8 cellular contexts compared by ENCODE assay signal in the genomic region with DNA sequence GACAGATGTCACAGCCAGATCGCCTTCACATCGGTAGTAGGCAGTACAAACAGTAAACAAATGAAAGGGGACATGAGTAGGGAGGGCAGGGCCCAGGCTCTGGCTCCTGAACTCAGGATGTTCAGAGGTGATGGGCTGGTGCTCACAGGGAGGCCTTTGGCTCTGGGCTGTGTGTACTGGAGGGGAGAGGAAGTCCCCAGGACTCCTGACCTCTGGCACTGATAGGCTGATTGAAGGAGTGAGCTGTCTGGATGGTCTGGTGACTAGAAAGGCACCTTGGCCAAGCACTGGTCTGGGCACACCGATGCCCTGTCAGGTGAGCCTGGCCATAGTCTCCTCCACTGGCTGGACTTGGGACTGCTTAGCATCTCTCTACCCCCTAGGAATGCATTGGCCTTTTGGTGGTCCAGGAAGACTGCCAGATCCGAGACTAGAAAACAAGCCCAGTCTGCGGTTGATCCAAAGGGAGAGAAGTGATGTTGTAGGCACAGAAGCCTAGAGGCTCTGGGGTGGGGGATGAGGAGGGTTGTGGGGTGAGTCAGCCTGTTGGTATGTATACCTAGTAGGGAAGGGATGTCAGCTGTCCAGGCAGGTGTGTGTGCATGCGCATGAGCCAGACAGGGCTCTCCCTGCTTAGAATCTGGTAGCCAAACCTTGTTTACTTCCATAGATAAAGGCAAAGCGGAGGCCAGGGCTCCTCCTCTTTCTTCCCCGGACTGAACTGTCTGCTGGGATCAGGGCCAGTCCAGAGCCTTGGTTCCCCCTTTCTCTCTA. TPM values are rescaled to one million over a fixed set of nuclear protein-coding genes. Genes with fewer than 3 reads are reported as not detected.
DNase-seq lines count a peak whose midpoint lies in the region; ATAC-seq, FAIRE-seq and TF ChIP-seq lines count a peak whose summit lies in the region.
"Had no signal": no experiment of that assay in that cellular context is flagged by ENCODE, and none has a peak within 500 bp of the region (broad histone marks: within the 10 kb centered on the region; RNA-seq: fewer than 3 reads in every experiment).

No MANE protein-coding gene starts in this region.

- peak overlapping the region; percentile 36 for H3K4me3 Mint-ChIP-seq in activated CD8-positive, alpha-beta T cell treated with anti-CD3 and anti-CD28 coated beads, Interleukin-2, amount 10 ng/mL, durations not matched to agents 7 days and 5 days
- peak overlapping the region; percentile 72 to 82 (median 78) for H3K4me3 Mint-ChIP-seq in nephron

- CTCF ChIA-PET in HEK293 (lab: Yijun Ruan, JAX) = interaction anchor here (0.6 to 5.2 kb wide), 4 partner anchors 12 to 49 kb away, joined by 3 to 63 read pairs (median 4); a partner anchor contains a TSS
- CTCF ChIA-PET in activated CD8-positive, alpha-beta T cell treated with anti-CD3 and anti-CD28 coated beads, Interleukin-2, amount 10 ng/mL, durations not matched to agents 7 days and 5 days (lab: Charles Lee) = interaction anchor here (3.0 to 9.3 kb wide), 3 partner anchors 12 to 49 kb away, joined by 10 to 79 read pairs (median 18); a partner anchor contains a TSS

- ATAC-seq in activated CD8-positive, alpha-beta T cell treated with anti-CD3 and anti-CD28 coated beads, Interleukin-2, amount 10 ng/mL, durations not matched to agents 7 days and 5 days = no peak

- H3K36me3 Mint-ChIP-seq in activated CD8-positive, alpha-beta T cell treated with anti-CD3 and anti-CD28 coated beads, Interleukin-2, amount 10 ng/mL, durations not matched to agents 7 days and 5 days (ENCODE audit: low read depth) = no peaks in the 10 kb centered on the region
- H3K36me3 Mint-ChIP-seq in nephron (ENCODE audit: low read depth) = peaks cover 4% of the 10 kb centered on the region

- peaks cover 31% of the 10 kb centered on the region for H3K27me3 Mint-ChIP-seq in activated CD8-positive, alpha-beta T cell treated with anti-CD3 and anti-CD28 coated beads, Interleukin-2, amount 10 ng/mL, durations not matched to agents 7 days and 5 days (ENCODE audit: low read depth)
- H3K27me3 Mint-ChIP-seq in nephron (ENCODE audit: low read depth) = peaks cover 62% of the 10 kb centered on the region

- no peak for TF ChIP-seq POLR2A in GM12892 (IDR thresholded peaks at IDR 0.05; ENCODE audit: low read depth, low read length)

- H3K4me1 Mint-ChIP-seq in activated CD8-positive, alpha-beta T cell treated with anti-CD3 and anti-CD28 coated beads, Interleukin-2, amount 10 ng/mL, durations not matched to agents 7 days and 5 days (ENCODE audit: low read depth) = peaks cover 28% of the 10 kb centered on the region
- peaks cover 26% of the 10 kb centered on the region for H3K4me1 Mint-ChIP-seq in nephron

- no peak for FAIRE-seq in GM12892 (lab: Jason Lieb, UNC)

- peak overlapping the region; percentile 1 for H3K4me3 ChIP-seq in HEK293 (ENCODE audit: low read depth, low read length)

- H3K9me3 Mint-ChIP-seq in activated CD8-positive, alpha-beta T cell treated with anti-CD3 and anti-CD28 coated beads, Interleukin-2, amount 10 ng/mL, durations not matched to agents 7 days and 5 days (ENCODE audit: insufficient read depth) = no peaks in the 10 kb centered on the region
- no peaks in the 10 kb centered on the region for H3K9me3 Mint-ChIP-seq in nephron

- H3K27ac Mint-ChIP-seq in activated CD8-positive, alpha-beta T cell treated with anti-CD3 and anti-CD28 coated beads, Interleukin-2, amount 10 ng/mL, durations not matched to agents 7 days and 5 days = no peak overlapping the region
- peak overlapping the region in 2 of 3 experiments; percentile 81 to 86 for H3K27ac Mint-ChIP-seq in nephron

- no peaks in the 10 kb centered on the region for H3K9me3 ChIP-seq in HEK293 (ENCODE audit: control insufficient read depth, insufficient read depth, low read depth, low read length)

- no peak overlapping the region for H3K27ac ChIP-seq in HEK293 (ENCODE audit: extremely low read depth, low read depth, low read length)

- TF ChIP-seq CTCF in HEK293 (tag by site-specific recombination; IDR thresholded peaks at IDR 0.05) (no peak), nephron (IDR thresholded peaks at IDR 0.05; ENCODE audit: unreplicated experiment in 3 of 3) (no peak)

- POLR2A ChIA-PET in HEK293 (lab: Yijun Ruan, JAX) = interaction anchor here (0.6 to 1.4 kb wide), 3 partner anchors 28 to 351 kb away, joined by 3 to 5 read pairs (median 5); a partner anchor contains a TSS
- POLR2A ChIA-PET in activated CD8-positive, alpha-beta T cell treated with anti-CD3 and anti-CD28 coated beads, Interleukin-2, amount 10 ng/mL, durations not matched to agents 7 days and 5 days (lab: Charles Lee) = interaction anchor here (0.6 kb wide), 1 partner anchor 175 kb away, joined by 5 read pairs; no protein-coding TSS in a partner anchor

- peaks cover 0 to 4% of the 10 kb centered on the region in 2 experiments; a peak in 2 of 3 replicates for H3K36me3 ChIP-seq in HEK293 (ENCODE audit: control insufficient read depth in 2 of 2, insufficient read depth in 1 of 2, low read length in 2 of 2)

- H3K4me1 ChIP-seq in HEK293 (ENCODE audit: control insufficient read depth, insufficient read depth, low read length) = peaks cover 3% of the 10 kb centered on the region; the same call in 1 of the 2 replicates

- DNase-seq in activated CD8-positive, alpha-beta T cell treated with anti-CD3 and anti-CD28 coated beads, Interleukin-2, amount 10 ng/mL, durations not matched to agents 7 days and 5 days = no peak
- DNase-seq in GM12892 (ENCODE audit: insufficient read length) (no peak), NCI-H1436 (lab: John Stamatoyannopoulos, UW) (no peak), SHP77 treated with DMSO at 0.1 percent for 48 hours (lab: John Stamatoyannopoulos, UW) (no peak)
- DNase-seq: activated CD4-positive, alpha-beta T cell treated with anti-CD3 and anti-CD28 coated beads for 1 hour had no signal

TF ChIP-seq in HEK293, 187 proteins besides CTCF, POLR2A, EP300 and RAD21:
- TF ChIP-seq PRDM1 (tag by site-specific recombination; IDR thresholded peaks at IDR 0.05) (0 out of 2 replicates have a peak, but pooled peaks have one; percentile 33), SP3 (tag by site-specific recombination; IDR thresholded peaks at IDR 0.05) (no peak), ZNF366 (tag by site-specific recombination; conservative IDR thresholded peaks at IDR 0.05) (peak; percentile 24; the same call in 1 of the 2 replicates), SP2 (tag by site-specific recombination; IDR thresholded peaks at IDR 0.05) (peak; percentile 9; the same call in 1 of the 2 replicates), ZNF558 (tag by site-specific recombination; IDR thresholded peaks at IDR 0.05) (no peak), ZNF792 (tag by site-specific recombination; IDR thresholded peaks at IDR 0.05) (no peak)

RNA-seq across cellular contexts. Expression of a gene that starts 1.9 kb away (rescaled TPM):
- total RNA-seq in activated CD8-positive, alpha-beta T cell treated with anti-CD3 and anti-CD28 coated beads, Interleukin-2, amount 10 ng/mL, durations not matched to agents 7 days and 5 days = 1 to 10 TPM; 3.1 to 4.3 TPM
- polyA plus RNA-seq in GM12892 (2012; ENCODE audit: missing spikeins) = 7.6 TPM

RNA-seq across cellular contexts. Expression of a gene that starts 17.2 kb away (rescaled TPM):
- total RNA-seq in activated CD8-positive, alpha-beta T cell treated with anti-CD3 and anti-CD28 coated beads, Interleukin-2, amount 10 ng/mL, durations not matched to agents 7 days and 5 days = not detected
- polyA plus RNA-seq in GM12892 (2012; ENCODE audit: missing spikeins) = not detected
- polyA plus RNA-seq: neural cell had no signal

RNA-seq across cellular contexts. Expression of a gene that starts 28.3 kb away (rescaled TPM):
- not detected for total RNA-seq in activated CD8-positive, alpha-beta T cell treated with anti-CD3 and anti-CD28 coated beads, Interleukin-2, amount 10 ng/mL, durations not matched to agents 7 days and 5 days
- 15.1 TPM for polyA plus RNA-seq in GM12892 (2012; ENCODE audit: missing spikeins)

RNA-seq across cellular contexts. Expression of a gene that starts 38.4 kb away (rescaled TPM):
- total RNA-seq in activated CD8-positive, alpha-beta T cell treated with anti-CD3 and anti-CD28 coated beads, Interleukin-2, amount 10 ng/mL, durations not matched to agents 7 days and 5 days = 10 to 100 TPM; 42.9 to 47.2 TPM
- polyA plus RNA-seq in GM12892 (2012; ENCODE audit: missing spikeins) = 28.2 TPM

RNA-seq across cellular contexts. Expression of a gene that starts 38.8 kb away (rescaled TPM):
- total RNA-seq in activated CD8-positive, alpha-beta T cell treated with anti-CD3 and anti-CD28 coated beads, Interleukin-2, amount 10 ng/mL, durations not matched to agents 7 days and 5 days = 10 to 100 TPM; 29.4 to 35.6 TPM
- 21.6 TPM for polyA plus RNA-seq in GM12892 (2012; ENCODE audit: missing spikeins)
